In the genomic region with DNA sequence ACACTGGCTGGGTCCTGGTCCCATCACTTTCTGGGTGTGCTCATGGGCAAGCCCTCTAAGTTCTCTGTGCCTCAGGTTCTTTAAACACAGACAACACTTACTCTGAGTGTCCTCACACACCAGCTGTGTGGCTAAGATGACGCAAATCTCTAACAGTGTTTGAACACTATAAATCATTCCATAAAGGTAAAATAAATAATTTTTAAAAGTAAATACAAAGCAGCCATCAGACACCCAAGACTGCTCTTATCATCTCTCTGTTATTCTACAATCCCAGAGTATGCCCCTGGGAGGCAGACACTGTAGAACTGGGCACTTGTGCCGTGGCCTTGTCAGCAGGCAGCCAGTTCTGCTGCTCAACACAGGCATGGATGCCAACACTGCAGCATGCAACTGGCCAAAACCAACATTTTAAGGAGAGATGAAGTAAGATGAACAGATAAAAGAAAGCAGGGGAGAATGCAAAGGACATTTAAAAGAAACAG, we compare ENCODE assay signal across 23 cellular contexts. TPM values are rescaled to one million over a fixed set of nuclear protein-coding genes. Genes with fewer than 3 reads are reported as not detected.
DNase-seq lines count a peak whose midpoint lies in the region; ATAC-seq, FAIRE-seq and TF ChIP-seq lines count a peak whose summit lies in the region.
"Had no signal": no experiment of that assay in that cellular context is flagged by ENCODE, and none has a peak within 500 bp of the region (broad histone marks: within the 10 kb centered on the region; RNA-seq: fewer than 3 reads in every experiment).

No MANE protein-coding gene starts in this region.

- H3K23me2 ChIP-seq in H1 (ENCODE audit: low read depth, low read length), result no peaks in the 10 kb centered on the region

- FAIRE-seq in H1 (lab: Jason Lieb, UNC), result no peak
- FAIRE-seq: GM12891 had no signal

- no peak for TF ChIP-seq POLR2A in H1 (IDR thresholded peaks at IDR 0.05; ENCODE audit: control extremely low read depth in 1 of 2, low read depth in 2 of 2, low read length in 2 of 2)

- H3K23ac ChIP-seq in H1 (ENCODE audit: insufficient read length), result no peak overlapping the region

- TF ChIP-seq CTCF in left ventricle myocardium inferior (IDR thresholded peaks at IDR 0.05; ENCODE audit: borderline replicate concordance) (no peak), H1 (IDR thresholded peaks at IDR 0.05; ENCODE audit: control extremely low read depth in 1 of 3, insufficient read depth in 1 of 3, low read depth in 1 of 3, low read length in 3 of 3) (no peak), mucosa of descending colon (IDR thresholded peaks at IDR 0.05) (no peak)

- H2BK120ac ChIP-seq in H1 (replicated peaks; ENCODE audit: low read depth, low read length), result no peak overlapping the region

- H3K79me1 ChIP-seq in H1 (ENCODE audit: low read depth, low read length), result no peaks in the 10 kb centered on the region; the same call in 1 of the 2 replicates

- no peak overlapping the region for H2AFZ ChIP-seq in H1 (ENCODE audit: low read length)

- no peak overlapping the region for H3K4ac ChIP-seq in H1 (replicated peaks; ENCODE audit: insufficient read length, low read depth, low read length)

- H4K20me1 ChIP-seq in H1 (replicated peaks in 1 of 2; ENCODE audit: control insufficient read depth in 1 of 2, insufficient read depth in 2 of 2, low read length in 2 of 2), result no peaks in the 10 kb centered on the region

- H4K91ac ChIP-seq in H1 (replicated peaks; ENCODE audit: insufficient read length, low read length), result no peak overlapping the region

- H3K4me3 ChIP-seq in left ventricle myocardium inferior (no peak overlapping the region), H1 (ENCODE audit: extremely low read depth in 1 of 4, insufficient read depth in 2 of 4, low read depth in 3 of 4, low read length in 4 of 4) (no peak overlapping the region), mucosa of descending colon (no peak overlapping the region), aorta (ENCODE audit: low read length in 2 of 2) (no peak overlapping the region)
- H3K4me3 ChIP-seq: psoas muscle, smooth muscle cell had no signal

- no peak for TF ChIP-seq RAD21 in H1 (IDR thresholded peaks at IDR 0.05 in 1 of 2, conservative IDR thresholded peaks at IDR 0.05 in 1 of 2; ENCODE audit: low read depth in 2 of 2, low read length in 2 of 2)

- H3K9me3 ChIP-seq in left ventricle myocardium inferior (replicated peaks), result no peaks in the 10 kb centered on the region
- H3K9me3 ChIP-seq in H1 (ENCODE audit: insufficient read depth in 2 of 2, low read depth in 1 of 2, low read length in 1 of 2), result no peaks in the 10 kb centered on the region
- no peaks in the 10 kb centered on the region for H3K9me3 ChIP-seq in mucosa of descending colon
- no peaks in the 10 kb centered on the region for H3K9me3 ChIP-seq in aorta (ENCODE audit: control insufficient read depth, low read length)
- H3K9me3 ChIP-seq: psoas muscle had no signal

- H3K27me3 ChIP-seq in left ventricle myocardium inferior (ENCODE audit: low read depth), result no peaks in the 10 kb centered on the region
- H3K27me3 ChIP-seq in H1 (replicated peaks in 1 of 4; ENCODE audit: control insufficient read depth in 3 of 4, extremely low read depth in 1 of 4, insufficient read depth in 3 of 4, low read length in 3 of 4), result no peaks in the 10 kb centered on the region
- H3K27me3 ChIP-seq in aorta (ENCODE audit: control insufficient read depth in 1 of 2, insufficient read depth in 2 of 2, low read length in 1 of 2), result no peaks in the 10 kb centered on the region

- H4K8ac ChIP-seq in H1 (ENCODE audit: extremely low read depth, insufficient read depth, low read length), result no peak overlapping the region

- peak overlapping the region; percentile 63; the same call in 1 of the 2 replicates for H2BK12ac ChIP-seq in H1 (ENCODE audit: low read depth, low read length)

- H2BK15ac ChIP-seq in H1 (ENCODE audit: low read length), result no peak overlapping the region

- H3K4me2 ChIP-seq in H1 (ENCODE audit: insufficient read depth in 1 of 2, low read depth in 2 of 2, low read length in 2 of 2), result no peak overlapping the region
- H3K4me2 ChIP-seq: smooth muscle cell had no signal

- H3K9ac ChIP-seq in H1 (replicated peaks in 1 of 4; ENCODE audit: extremely low read depth in 1 of 4, low read depth in 3 of 4, low read length in 3 of 4), result no peak overlapping the region

- no peak overlapping the region for H3K56ac ChIP-seq in H1 (replicated peaks; ENCODE audit: insufficient read length, low read depth, low read length)

- H3K36me3 ChIP-seq in left ventricle myocardium inferior, result no peaks in the 10 kb centered on the region
- H3K36me3 ChIP-seq in H1 (ENCODE audit: control insufficient read depth in 2 of 4, insufficient read depth in 4 of 4, low read length in 3 of 4), result no peaks in the 10 kb centered on the region
- H3K36me3 ChIP-seq in mucosa of descending colon (ENCODE audit: low read depth), result no peaks in the 10 kb centered on the region
- H3K36me3 ChIP-seq in aorta (ENCODE audit: control insufficient read depth in 1 of 2, insufficient read depth in 2 of 2, low read length in 1 of 2), result no peaks in the 10 kb centered on the region

- intact Hi-C loops in Right ventricle myocardium inferior (cut with DNase I), result no loop called here
- intact Hi-C loops in left ventricle myocardium inferior (cut with micrococcal nuclease), result no loop called here
- intact Hi-C loops in mucosa of descending colon (cut with DNase I, micrococcal nuclease), result no loop called here
- intact Hi-C loops in aorta (cut with DNase I), result no loop called here

- CTCF ChIA-PET in H1 (lab: Charles Lee; ENCODE audit: partially characterized antibody), result interaction anchor here (1.1 to 4.4 kb wide), 3 partner anchors 8 to 9 kb away, joined by 3 to 12 read pairs (median 3); no protein-coding TSS in a partner anchor

- no peak overlapping the region for H3K18ac ChIP-seq in H1 (ENCODE audit: extremely low read depth, low read length)

- no peak overlapping the region for H2AK5ac ChIP-seq in H1 (ENCODE audit: low read depth, low read length)

- DNase-seq in Right ventricle myocardium inferior (ENCODE audit: missing footprints) (no peak), left ventricle myocardium inferior (no peak), H1 (ENCODE audit: low read depth in 1 of 2, low spot score in 2 of 2) (no peak), mucosa of descending colon (no peak), aorta (peak in 1 of 2 donors; percentile 61), KBM-7 (no peak)
- DNase-seq: activated CD4-positive, alpha-beta T cell treated with anti-CD3 and anti-CD28 coated beads for 36 hours; activated CD8-positive, alpha-beta memory T cell treated with anti-CD3 and anti-CD28 coated beads for 24 hours; activated naive CD4-positive, alpha-beta T cell treated with anti-CD3 and anti-CD28 coated beads for 36 hours; activated T-cell treated with anti-CD3 and anti-CD28 coated beads, Interleukin-2, amount 50 U/mL, for 48 hours; central memory CD4-positive, alpha-beta T cell; COR-L47; immature natural killer cell; NCI-H1105 treated with DMSO at 0.1 percent for 48 hours; NCI-H2081 treated with DMSO at 0.1 percent for 48 hours; NCI-H526 treated with DMSO at 0.1 percent for 48 hours; psoas muscle; stimulated activated naive CD4-positive, alpha-beta T cell; trophoblast cell had no signal

- no peak overlapping the region for H2BK5ac ChIP-seq in H1 (ENCODE audit: low read depth, low read length)

- in situ Hi-C loops in KBM-7 (cut with MboI; ENCODE audit: low pct_unique_long_range_greater_than_20kb, low sequenced_read_pairs), result no loop called here

- peaks cover 56% of the 10 kb centered on the region for H3K4me1 ChIP-seq in left ventricle myocardium inferior
- 0 out of 7 replicates have a peak, but pooled peaks cover 0 to 2% (median 0%) of the 10 kb centered on the region in 4 experiments for H3K4me1 ChIP-seq in H1 (replicated peaks in 1 of 4; ENCODE audit: control insufficient read depth in 3 of 4, insufficient read depth in 4 of 4, low read length in 3 of 4)
- H3K4me1 ChIP-seq in mucosa of descending colon (ENCODE audit: low read depth), result no peaks in the 10 kb centered on the region
- peaks cover 0 to 3% of the 10 kb centered on the region in 2 donors for H3K4me1 ChIP-seq in aorta (ENCODE audit: control insufficient read depth in 1 of 2, insufficient read depth in 2 of 2, low read length in 2 of 2)
- H3K4me1 ChIP-seq: psoas muscle had no signal

- no peak overlapping the region for H2BK20ac ChIP-seq in H1 (ENCODE audit: low read length)

- H3K27ac ChIP-seq in left ventricle myocardium inferior (replicated peaks) (no peak overlapping the region), H1 (ENCODE audit: low read depth, low read length) (no peak overlapping the region), aorta (ENCODE audit: low read depth in 1 of 2, low read length in 2 of 2) (no peak overlapping the region)
- H3K27ac ChIP-seq: psoas muscle had no signal

- WGBS in H1 (ENCODE audit: extremely low coverage in 1 of 2, insufficient coverage in 1 of 2, insufficient read length in 1 of 2, insufficient replicate concordance in 2 of 2, low coverage in 1 of 2, low lambda C conversion rate in 2 of 2, missing lambda C conversion rate in 1 of 2), 2 experiments, result 96% methylated on average over 2 of the region's 2 CpGs; no CpG with 5 or more reads in 1 of the 2 experiments
- WGBS in aorta, 2 donors, result 4 to 10% methylated on average over 2 of the region's 2 CpGs

- no peak overlapping the region for H3K14ac ChIP-seq in H1 (ENCODE audit: insufficient read length)

- ATAC-seq in Right ventricle myocardium inferior (peak; percentile 43), mucosa of descending colon (peak; percentile 76), aorta (ENCODE audit: low FRiP score) (peak; percentile 67), GM19455 (IDR thresholded peaks at IDR 0.05; ENCODE audit: unreplicated experiment) (no peak), GM18502 (IDR thresholded peaks at IDR 0.05; ENCODE audit: poor library complexity, unreplicated experiment) (no peak)
- ATAC-seq: activated CD4-positive, alpha-beta T cell treated with anti-CD3 and anti-CD28 coated beads for 36 hours; psoas muscle had no signal

- POLR2A ChIA-PET in H1 (lab: Charles Lee; ENCODE audit: partially characterized antibody), result interaction anchor here (1.0 kb wide), 1 partner anchor 9 kb away, joined by 3 read pairs; no protein-coding TSS in a partner anchor

- H4K5ac ChIP-seq in H1 (ENCODE audit: insufficient read length, low read depth, low read length), result no peak overlapping the region

- TF ChIP-seq EP300 in H1 (IDR thresholded peaks at IDR 0.05; ENCODE audit: borderline replicate concordance in 1 of 2, low read depth in 2 of 2, low read length in 2 of 2), result no peak

- H3K79me2 ChIP-seq in H1 (ENCODE audit: control insufficient read depth in 1 of 2, insufficient read depth in 2 of 2, low read length in 2 of 2), result no peaks in the 10 kb centered on the region

RNA-seq across cellular contexts. Expression of a gene that starts 56.8 kb away (rescaled TPM):
- 679 TPM for total RNA-seq in Right ventricle myocardium inferior
- 597 TPM for total RNA-seq in left ventricle myocardium inferior
- 1,756 and 1,761 TPM in 2 replicates for total RNA-seq in H1 (2021; fragmentation: NEBNext Ultra II Directional; extraction: Animal tissue kit (Norgen Biotek cat#: 25700))
- polyA plus RNA-seq in H1 (2011; rRNA removed), result 1,777 and 1,837 TPM in 2 replicates
- 2,449 TPM for polyA plus RNA-seq in H1 (2011; cell fraction: cytosol; rRNA removed)
- polyA plus RNA-seq in H1 (2011; cell fraction: nucleus; rRNA removed), result 879 TPM
- polyA plus RNA-seq in H1 (2012, experiment 1 of 2), result 2,701 to 2,826 TPM (median 2,726 TPM) in 4 replicates
- polyA plus RNA-seq in H1 (2012, experiment 2 of 2), result 37,839 TPM
- polyA plus RNA-seq in H1 (2013, experiment 1 of 2), result 2,237 TPM
- polyA plus RNA-seq in H1 (2013, experiment 2 of 2), result 2,283 TPM
- 410 and 445 TPM in 2 replicates for polyA minus RNA-seq in H1 (2011; rRNA and poly(A)+ RNA removed)
- 498 TPM for polyA minus RNA-seq in H1 (2011; cell fraction: cytosol; rRNA and poly(A)+ RNA removed)
- 541 TPM for polyA minus RNA-seq in H1 (2011; cell fraction: nucleus; rRNA and poly(A)+ RNA removed)
- 100 to 1,000 TPM; 634 to 807 (median 704) TPM for total RNA-seq in mucosa of descending colon
- 100 to 1,000 TPM; 623 to 776 TPM for total RNA-seq in aorta
- 1,000 to 10,000 TPM; 2,339 to 4,548 TPM for polyA plus RNA-seq in aorta

RNA-seq across cellular contexts. Expression of a gene that starts 56.9 kb away (rescaled TPM):
- total RNA-seq in Right ventricle myocardium inferior (3.5 TPM), left ventricle myocardium inferior (4.1 TPM), mucosa of descending colon (10 to 100 TPM in 2 of 3 donors, 1 to 10 TPM in 1; 9.6 to 21.3 (median 15.9) TPM), aorta (10 to 100 TPM in 1 of 2 donors, 1 to 10 TPM in 1; 9.4 to 18.7 TPM)
- 3.0 and 3.1 TPM in 2 replicates for total RNA-seq in H1 (2021; fragmentation: NEBNext Ultra II Directional; extraction: Animal tissue kit (Norgen Biotek cat#: 25700))
- polyA plus RNA-seq in H1 (2011; rRNA removed) (3.5 and 4.4 TPM in 2 replicates), aorta (1 to 10 TPM; 3.4 to 8.4 TPM)
- 4.7 TPM for polyA plus RNA-seq in H1 (2011; cell fraction: cytosol; rRNA removed)
- 17.7 TPM for polyA plus RNA-seq in H1 (2011; cell fraction: nucleus; rRNA removed)
- polyA plus RNA-seq in H1 (2012, experiment 1 of 2), result 3.2 to 4.1 TPM (median 3.7 TPM) in 4 replicates
- polyA plus RNA-seq in H1 (2012, experiment 2 of 2), result 0.46 TPM
- polyA plus RNA-seq in H1 (2013, experiment 1 of 2), result 2.2 TPM
- 1.5 TPM for polyA plus RNA-seq in H1 (2013, experiment 2 of 2)
- 7.1 and 16.9 TPM in 2 replicates for polyA minus RNA-seq in H1 (2011; rRNA and poly(A)+ RNA removed)
- 2.7 TPM for polyA minus RNA-seq in H1 (2011; cell fraction: cytosol; rRNA and poly(A)+ RNA removed)
- 13.4 TPM for polyA minus RNA-seq in H1 (2011; cell fraction: nucleus; rRNA and poly(A)+ RNA removed)

Comparison
In these comparisons a context has a peak if more than half of its experiments do, and no peak if none do; other contexts are left out.
1. ATAC-seq: peak in Right ventricle myocardium inferior (single experiment), mucosa of descending colon (single experiment) and aorta (single experiment); none in GM19455 (single experiment) and GM18502 (single experiment).